ENCODE assay signal across 35 cellular contexts in the genomic region with DNA sequence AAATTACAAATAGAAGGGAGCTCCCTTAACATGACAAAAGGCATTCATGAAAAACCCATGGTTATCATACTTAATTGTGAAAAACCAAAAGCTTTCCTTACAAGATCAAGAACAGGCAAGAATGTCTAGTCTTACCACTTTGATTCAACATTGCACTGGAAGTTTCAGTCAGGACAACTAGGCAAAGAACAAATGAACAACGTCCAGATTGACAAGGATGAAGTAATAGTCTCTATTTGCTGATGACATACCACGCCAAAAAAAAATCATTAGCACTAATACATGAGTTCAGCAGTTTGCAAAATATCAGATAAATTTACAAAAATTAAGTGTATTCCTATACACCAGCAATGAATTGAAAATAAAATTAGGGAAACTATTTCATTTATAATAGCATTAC.
A peak's percentile ranks its signal among the peaks of the same experiment; 100 is the strongest.
DNase-seq lines count a peak whose midpoint lies in the region; ATAC-seq, FAIRE-seq and TF ChIP-seq lines count a peak whose summit lies in the region.
"Had no signal": no experiment of that assay in that cellular context is flagged by ENCODE, and none has a peak within 500 bp of the region (broad histone marks: within the 10 kb centered on the region; RNA-seq: fewer than 3 reads in every experiment).

No MANE protein-coding gene starts in this region.

- H3K18ac ChIP-seq in trophoblast cell (ENCODE audit: low read length): no peak overlapping the region

- H4K20me1 ChIP-seq in HepG2 (ENCODE audit: insufficient read depth, low read length): no peaks in the 10 kb centered on the region
- H4K20me1 ChIP-seq: BLaER1; BLaER1 treated with 17β-estradiol and CSF1 and Interleukin-3, amounts not matched to agents 10 nM and 100 nM had no signal

- H3K4me1 ChIP-seq in HepG2 (ENCODE audit: insufficient read depth, low read length) (peaks cover 9% of the 10 kb centered on the region), liver (ENCODE audit: control insufficient read depth in 4 of 4, insufficient read depth in 4 of 4, low read length in 3 of 4) (peaks cover 0 to 3% (median 0%) of the 10 kb centered on the region in 4 donors), right lobe of liver (peaks cover 0 to 5% (median 0%) of the 10 kb centered on the region in 4 donors), psoas muscle (no peaks in the 10 kb centered on the region), trophoblast cell (ENCODE audit: control insufficient read depth in 1 of 2, insufficient read depth in 2 of 2, low read length in 2 of 2) (no peaks in the 10 kb centered on the region)
- H3K4me1 ChIP-seq: A549; BE2C; BLaER1; BLaER1 treated with 17β-estradiol and CSF1 and Interleukin-3, amounts not matched to agents 10 nM and 100 nM; Caco-2 had no signal

- BruUV-seq in HepG2 (replicated peaks; lab: Mats Ljungman, UMichigan): no TSS peak

- TF ChIP-seq POLR2A in HepG2 (IDR thresholded peaks at IDR 0.05; ENCODE audit: insufficient read depth in 1 of 2, low read depth in 2 of 2, low read length in 2 of 2) (no peak), right lobe of liver (IDR thresholded peaks at IDR 0.05) (no peak)

- H3K4ac ChIP-seq in trophoblast cell (ENCODE audit: low read depth, low read length): no peak overlapping the region

- H3K9me3 ChIP-seq in HepG2 (ENCODE audit: low read length): no peaks in the 10 kb centered on the region
- no peaks in the 10 kb centered on the region for H3K9me3 ChIP-seq in liver (ENCODE audit: control insufficient read depth in 4 of 4, low read length in 3 of 4)
- no peaks in the 10 kb centered on the region for H3K9me3 ChIP-seq in right lobe of liver
- no peaks in the 10 kb centered on the region for H3K9me3 ChIP-seq in psoas muscle
- no peaks in the 10 kb centered on the region for H3K9me3 ChIP-seq in trophoblast cell (ENCODE audit: insufficient read depth, low read depth, low read length)
- H3K9me3 ChIP-seq: A549; BE2C; BLaER1; BLaER1 treated with 17β-estradiol and CSF1 and Interleukin-3, amounts not matched to agents 10 nM and 100 nM; Caco-2 had no signal

- WGBS in HepG2 (ENCODE audit: low lambda C conversion rate): 0% methylated on average over 2 of the region's 2 CpGs
- 35% methylated on average over 2 of the region's 2 CpGs for WGBS in liver
- 22% methylated on average over 2 of the region's 2 CpGs for WGBS in right lobe of liver (ENCODE audit: insufficient coverage, low coverage, low lambda C conversion rate, missing lambda C conversion rate)
- 71 to 77% (median 76%) methylated on average over 2 of the region's 2 CpGs for WGBS in psoas muscle, 3 donors
- WGBS in trophoblast cell (ENCODE audit: extremely low coverage, insufficient coverage, insufficient read length): no CpG with 5 or more reads among the region's 2 CpGs

- TF ChIP-seq EP300 in HepG2 (IDR thresholded peaks at IDR 0.05; ENCODE audit: low read depth in 2 of 2, low read length in 2 of 2) (no peak), HepG2 (CRISPR knock-in tag; IDR thresholded peaks at IDR 0.05; ENCODE audit: borderline replicate concordance) (no peak)

- H3K14ac ChIP-seq in trophoblast cell (ENCODE audit: low read length): no peak overlapping the region

- no peak overlapping the region for H3K9ac ChIP-seq in HepG2 (ENCODE audit: insufficient read depth, low read depth, low read length)
- H3K9ac ChIP-seq in liver (ENCODE audit: low read depth in 1 of 2, low read length in 2 of 2): no peak overlapping the region
- H3K9ac ChIP-seq in trophoblast cell (ENCODE audit: low read length): no peak overlapping the region
- H3K9ac ChIP-seq: BLaER1; BLaER1 treated with 17β-estradiol and CSF1 and Interleukin-3, amounts not matched to agents 10 nM and 100 nM had no signal

- FAIRE-seq in HepG2 (lab: Jason Lieb, UNC): no peak
- FAIRE-seq: A204.1, A549, D721Med had no signal

- in situ Hi-C loops in HepG2 (cut with HindIII; ENCODE audit: extremely low pct_ligation_motif_present, low pct_unique_long_range_greater_than_20kb): no loop called here

- H3K79me2 ChIP-seq in HepG2 (ENCODE audit: insufficient read depth, low read length) (no peaks in the 10 kb centered on the region), trophoblast cell (ENCODE audit: control insufficient read depth, insufficient read depth, low read length, poor library complexity) (no peaks in the 10 kb centered on the region)

- DNase-seq in left lobe of liver (ENCODE audit: low spot score) (no peak), HepG2 (ENCODE audit: low spot score) (no peak), right lobe of liver (no peak), amygdala (lab: John Stamatoyannopoulos, UW) (no peak), GDM1 (lab: John Stamatoyannopoulos, UW) (no peak), psoas muscle (no peak), trophoblast cell (no peak)
- DNase-seq: 8988T; ACHN; AML-193; BE2C; C1 segment of cervical spinal cord; Caco-2; Calu3; CD4-positive, alpha-beta memory T cell; CD4-positive, alpha-beta T cell; CD4-positive, CD25-positive, alpha-beta regulatory T cell; CD8-positive, alpha-beta memory T cell; CD8-positive, alpha-beta T cell; COR-L47; DMS 273 treated with DMSO at 0.1 percent for 48 hours; DMS153; DMS53; DMS79; DMS79 treated with DMSO at 0.1 percent for 48 hours; DND-41; EL had no signal

- H3K23ac ChIP-seq in trophoblast cell (ENCODE audit: low read length): no peak overlapping the region

- H2BK12ac ChIP-seq in trophoblast cell (ENCODE audit: low read length): no peak overlapping the region

- H2AFZ ChIP-seq in HepG2 (ENCODE audit: low read length): no peak overlapping the region
- H2AFZ ChIP-seq in trophoblast cell (ENCODE audit: insufficient read depth, low read length, poor library complexity): no peak overlapping the region

- H3K79me1 ChIP-seq in trophoblast cell (ENCODE audit: low read length): no peaks in the 10 kb centered on the region

- no peak for TF ChIP-seq CTCF in HepG2 (CRISPR knock-in tag; IDR thresholded peaks at IDR 0.05)
- no peak for TF ChIP-seq CTCF in liver (IDR thresholded peaks at IDR 0.05; ENCODE audit: low read depth, low read length, missing input control)
- TF ChIP-seq CTCF in right lobe of liver (IDR thresholded peaks at IDR 0.05): no peak
- no peak for TF ChIP-seq CTCF in psoas muscle (IDR thresholded peaks at IDR 0.05)

- H3K27me3 ChIP-seq in HepG2 (ENCODE audit: control insufficient read depth in 1 of 2, insufficient read depth in 2 of 2, low read length in 2 of 2) (no peaks in the 10 kb centered on the region), liver (ENCODE audit: control insufficient read depth in 4 of 4, insufficient read depth in 4 of 4, low read length in 3 of 4) (no peaks in the 10 kb centered on the region), right lobe of liver (no peaks in the 10 kb centered on the region), psoas muscle (ENCODE audit: insufficient read depth in 3 of 3, low read length in 2 of 3) (no peaks in the 10 kb centered on the region), trophoblast cell (ENCODE audit: insufficient read depth, low read length) (no peaks in the 10 kb centered on the region)
- H3K27me3 ChIP-seq: BLaER1; BLaER1 treated with 17β-estradiol and CSF1 and Interleukin-3, amounts not matched to agents 10 nM and 100 nM had no signal

- H3K4me2 ChIP-seq in HepG2 (ENCODE audit: low read depth, low read length): no peak overlapping the region
- H3K4me2 ChIP-seq in trophoblast cell (ENCODE audit: low read length): no peak overlapping the region
- H3K4me2 ChIP-seq: A549; BLaER1; BLaER1 treated with 17β-estradiol and CSF1 and Interleukin-3, amounts not matched to agents 10 nM and 100 nM had no signal

- H4K12ac ChIP-seq in trophoblast cell (ENCODE audit: low read depth, low read length): no peak overlapping the region

- H4K91ac ChIP-seq in trophoblast cell (ENCODE audit: low read depth, low read length): no peak overlapping the region

- no peaks in the 10 kb centered on the region for H3K36me3 ChIP-seq in HepG2 (replicated peaks in 1 of 2; ENCODE audit: control insufficient read depth in 1 of 2, insufficient read depth in 2 of 2, low read length in 2 of 2)
- H3K36me3 ChIP-seq in liver (ENCODE audit: control insufficient read depth in 4 of 4, insufficient read depth in 3 of 4, low read depth in 1 of 4, low read length in 3 of 4): no peaks in the 10 kb centered on the region
- no peaks in the 10 kb centered on the region for H3K36me3 ChIP-seq in right lobe of liver
- H3K36me3 ChIP-seq in psoas muscle (ENCODE audit: insufficient read depth in 1 of 2, low read depth in 1 of 2): no peaks in the 10 kb centered on the region
- H3K36me3 ChIP-seq in trophoblast cell (ENCODE audit: control insufficient read depth in 1 of 2, insufficient read depth in 2 of 2, low read length in 2 of 2): no peaks in the 10 kb centered on the region
- H3K36me3 ChIP-seq: BE2C; BLaER1; BLaER1 treated with 17β-estradiol and CSF1 and Interleukin-3, amounts not matched to agents 10 nM and 100 nM had no signal

- H3K27ac ChIP-seq in HepG2 (ENCODE audit: extremely low read length, insufficient read depth, low read length) (no peak overlapping the region), liver (ENCODE audit: low read depth in 1 of 2, low read length in 2 of 2) (no peak overlapping the region), right lobe of liver (peak overlapping the region in 2 of 3 donors; percentile 45 to 50), psoas muscle (no peak overlapping the region), trophoblast cell (ENCODE audit: low read depth, low read length) (no peak overlapping the region)
- H3K27ac ChIP-seq: 22Rv1; A549; BLaER1; BLaER1 treated with 17β-estradiol and CSF1 and Interleukin-3, amounts not matched to agents 10 nM and 100 nM; C4-2B had no signal

- no peak overlapping the region for H2BK120ac ChIP-seq in trophoblast cell (ENCODE audit: insufficient read depth, low read length, poor library complexity)

- H3K4me3 ChIP-seq in HepG2 (replicated peaks in 1 of 3; ENCODE audit: insufficient read depth in 1 of 3, low read depth in 2 of 3, low read length in 3 of 3): no peak overlapping the region
- no peak overlapping the region for H3K4me3 ChIP-seq in liver (ENCODE audit: low read depth in 1 of 3, low read length in 3 of 3)
- H3K4me3 ChIP-seq in right lobe of liver: no peak overlapping the region
- H3K4me3 ChIP-seq in psoas muscle: no peak overlapping the region
- H3K4me3 ChIP-seq in trophoblast cell (ENCODE audit: low read depth, low read length): no peak overlapping the region
- H3K4me3 ChIP-seq: A549; BLaER1; BLaER1 treated with 17β-estradiol and CSF1 and Interleukin-3, amounts not matched to agents 10 nM and 100 nM had no signal

- intact Hi-C loops in HepG2 (cut with micrococcal nuclease; ENCODE audit: unreplicated experiment) (no loop called here), right lobe of liver (cut with DNase I) (no loop called here), psoas muscle (cut with DNase I) (no loop called here)

- TF ChIP-seq RAD21 in HepG2 (CRISPR knock-in tag; IDR thresholded peaks at IDR 0.05): no peak
- TF ChIP-seq RAD21 in liver (IDR thresholded peaks at IDR 0.05): peak; percentile 48 to 54

- H4K8ac ChIP-seq in trophoblast cell (ENCODE audit: low read depth, low read length): no peak overlapping the region

- peak; percentile 92 for ATAC-seq in left lobe of liver
- no peak for ATAC-seq in HepG2
- peak; percentile 85 to 94 (median 88) for ATAC-seq in right lobe of liver
- ATAC-seq in psoas muscle: no peak
- ATAC-seq: A549; CD8-positive, alpha-beta T cell had no signal

- CTCF ChIA-PET in HepG2 (lab: Yijun Ruan, JAX; ENCODE audit: low intra/inter-chr PET ratio, low total read pairs): no interaction called here

- H2BK5ac ChIP-seq in trophoblast cell (ENCODE audit: low read depth, low read length, poor library complexity): no peak overlapping the region

- no peak overlapping the region for H2AK5ac ChIP-seq in trophoblast cell (ENCODE audit: low read length)

- POLR2A ChIA-PET in HepG2 (lab: Yijun Ruan, JAX): no interaction called here

Comparison
In these comparisons a context has a peak if more than half of its experiments do, and no peak if none do; other contexts are left out.
1. ATAC-seq: peak in left lobe of liver (single experiment) and right lobe of liver (4 of 4); none in HepG2 (single experiment) and psoas muscle (0 of 4).
2. H3K27ac ChIP-seq: peak in right lobe of liver (2 of 3); none in HepG2 (single experiment), liver (0 of 2), psoas muscle (single experiment) and trophoblast cell (single experiment).